In genomic region chr2:42086500-42086953, GRCh38 we compare ENCODE assay signal across 9 cellular contexts. TPM values are rescaled to one million over a fixed set of nuclear protein-coding genes. Genes with fewer than 3 reads are reported as not detected.
DNase-seq lines count a peak whose midpoint lies in the region; ATAC-seq and TF ChIP-seq lines count a peak whose summit lies in the region.
"Had no signal": no experiment of that assay in that cellular context is flagged by ENCODE, and none has a peak within 500 bp of the region (broad histone marks: within the 10 kb centered on the region; RNA-seq: fewer than 3 reads in every experiment).

No MANE protein-coding gene starts in this region.

- DNase-seq in CD14-positive monocyte (ENCODE audit: low spot score) (no peak), LoVo (ENCODE audit: low spot score) (peak; percentile 61), SHP77 treated with DMSO at 0.1 percent for 48 hours (lab: John Stamatoyannopoulos, UW) (peak; percentile 42), caudate nucleus (lab: John Stamatoyannopoulos, UW) (peak in 45 of 61 donors; percentile 9 to 63 (median 39)), kidney glomerular epithelial cell (lab: John Stamatoyannopoulos, UW) (peak; percentile 68)

- peak overlapping the region in 1 of 7 donors; percentile 26 for H3K27ac Mint-ChIP-seq in CD14-positive monocyte

- H3K27ac ChIP-seq in caudate nucleus (ENCODE audit: low read depth, low read length) (peak overlapping the region; percentile 19), temporal lobe (ENCODE audit: low read depth, low read length) (peak overlapping the region; percentile 58)
- H3K27ac ChIP-seq: neutrophil had no signal

- peak; percentile 85 for TF ChIP-seq CTCF in CD14-positive monocyte (IDR thresholded peaks at IDR 0.05)

- H3K4me3 Mint-ChIP-seq in CD14-positive monocyte: no peak overlapping the region

- intact Hi-C loops in CD14-positive monocyte (cut with micrococcal nuclease): loop anchor here (1.0 to 2.0 kb wide), 2 partner anchors 217 to 218 kb away; no protein-coding TSS in a partner anchor

- peaks cover 3% of the 10 kb centered on the region for H3K4me1 Mint-ChIP-seq in CD14-positive monocyte

- no peaks in the 10 kb centered on the region for H3K36me3 Mint-ChIP-seq in CD14-positive monocyte

- H3K9me3 Mint-ChIP-seq in CD14-positive monocyte: no peaks in the 10 kb centered on the region

- peak; percentile 43 for ATAC-seq in GM18519 (IDR thresholded peaks at IDR 0.05; ENCODE audit: low FRiP score, unreplicated experiment)
- no peak for ATAC-seq in GM19324 (IDR thresholded peaks at IDR 0.05; ENCODE audit: low FRiP score, unreplicated experiment)

- H3K27me3 Mint-ChIP-seq in CD14-positive monocyte (ENCODE audit: low read depth in 3 of 3): peaks cover 0 to 16% (median 7%) of the 10 kb centered on the region in 3 donors

RNA-seq across cellular contexts. Expression of gene PKDCC, which starts 38.7 kb away (rescaled TPM):
- polyA plus RNA-seq in CD14-positive monocyte: not detected
- 9.6 TPM for total RNA-seq in temporal lobe
